14 cellular contexts compared by ENCODE assay signal in the genomic region with DNA sequence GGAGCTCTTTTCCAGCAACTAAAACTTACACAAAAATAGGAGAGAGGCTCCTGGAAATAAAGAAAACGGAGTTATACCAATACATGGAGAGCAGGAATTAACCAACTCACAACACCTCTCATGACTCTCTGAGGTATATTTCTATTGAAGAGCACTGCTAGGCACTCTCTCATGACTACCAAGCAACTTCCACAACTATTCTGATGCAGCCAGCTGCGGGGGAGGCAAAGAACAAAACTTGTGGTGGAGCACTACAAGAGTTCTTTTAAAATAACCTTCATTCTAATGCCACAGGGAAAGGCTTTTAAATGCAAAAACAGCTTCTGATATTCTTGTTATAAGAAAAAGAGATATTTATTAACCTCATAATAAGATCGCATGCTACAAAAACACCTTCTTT.
A peak's percentile ranks its signal among the peaks of the same experiment; 100 is the strongest.
DNase-seq lines count a peak whose midpoint lies in the region; ATAC-seq and TF ChIP-seq lines count a peak whose summit lies in the region.
"Had no signal": no experiment of that assay in that cellular context is flagged by ENCODE, and none has a peak within 500 bp of the region (broad histone marks: within the 10 kb centered on the region; RNA-seq: fewer than 3 reads in every experiment).

No MANE protein-coding gene starts in this region.

- ATAC-seq in left ventricle myocardium superior (no peak), GM19397 (IDR thresholded peaks at IDR 0.05; ENCODE audit: unreplicated experiment) (no peak), GM21737 (IDR thresholded peaks at IDR 0.05; ENCODE audit: unreplicated experiment) (no peak)
- ATAC-seq: GM12878, HCT116, HepG2 had no signal

- H3K27me3 ChIP-seq in cardiac muscle cell (no peaks in the 10 kb centered on the region), iPS-20b (ENCODE audit: insufficient read depth, low read length) (no peaks in the 10 kb centered on the region)

- peak; percentile 18 to 47 for DNase-seq in cardiac muscle cell (ENCODE audit: low read depth in 1 of 2, low spot score in 1 of 2)
- DNase-seq in left ventricle myocardium superior, result no peak
- peak; percentile 42 for DNase-seq in amniotic epithelial cell (ENCODE audit: low read depth)
- DNase-seq in 8988T, result no peak
- no peak for DNase-seq in NCI-H446 (lab: John Stamatoyannopoulos, UW)
- DNase-seq: C1 segment of cervical spinal cord; CD4-positive, alpha-beta memory T cell; DMS79 had no signal

- no peak overlapping the region for H3K9ac ChIP-seq in iPS-20b (ENCODE audit: low read depth, low read length)

- peaks cover 33% of the 10 kb centered on the region for H3K4me1 ChIP-seq in cardiac muscle cell (ENCODE audit: low read depth)
- H3K4me1 ChIP-seq in iPS-20b (ENCODE audit: insufficient read depth, low read length), result peaks cover 44% of the 10 kb centered on the region

- H3K36me3 ChIP-seq in cardiac muscle cell, result no peaks in the 10 kb centered on the region
- peaks cover 33% of the 10 kb centered on the region for H3K36me3 ChIP-seq in iPS-20b (ENCODE audit: insufficient read depth, low read depth, low read length)

- H3K27ac ChIP-seq in cardiac muscle cell (no peak overlapping the region), iPS-20b (ENCODE audit: low read length) (no peak overlapping the region)

- intact Hi-C loops in left ventricle myocardium superior (cut with micrococcal nuclease), result no loop called here

- H3K9me3 ChIP-seq in cardiac muscle cell (ENCODE audit: low read depth) (no peaks in the 10 kb centered on the region), iPS-20b (ENCODE audit: insufficient read depth, low read depth, low read length) (no peaks in the 10 kb centered on the region)

- no peak overlapping the region for H3K4me3 ChIP-seq in cardiac muscle cell
- peak overlapping the region; percentile 28; the same call in 1 of the 2 replicates for H3K4me3 ChIP-seq in iPS-20b (ENCODE audit: low read length)
- H3K4me3 ChIP-seq: GM12878 had no signal

- no peak for TF ChIP-seq CTCF in cardiac muscle cell (IDR thresholded peaks at IDR 0.05; ENCODE audit: low read depth, low read length)

Comparison
In these comparisons a context has a peak if more than half of its experiments do, and no peak if none do; other contexts are left out.
1. DNase-seq: peak in cardiac muscle cell (2 of 2) and amniotic epithelial cell (single experiment); none in left ventricle myocardium superior (single experiment), 8988T (single experiment) and NCI-H446 (0 of 2).